In the genomic region with DNA sequence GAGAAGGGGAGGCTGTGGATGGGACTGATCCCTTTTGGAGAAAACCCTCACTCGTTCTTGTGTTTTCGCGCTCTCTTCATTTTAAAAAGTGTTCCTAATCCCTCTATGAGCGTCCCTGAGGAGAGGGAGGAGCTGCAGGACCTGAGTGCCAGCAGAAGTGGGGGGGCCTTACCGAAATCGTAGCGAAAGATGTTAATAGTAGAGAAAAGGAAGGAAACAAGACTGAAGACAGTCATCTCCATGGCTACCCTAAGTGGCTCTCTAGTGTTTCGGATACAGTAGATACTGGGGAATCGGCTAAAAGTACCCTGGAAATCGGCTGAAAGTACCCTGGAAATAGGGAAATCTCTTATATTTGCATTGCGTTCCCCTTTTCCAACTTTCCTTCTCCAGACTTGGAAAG, we compare ENCODE assay signal across 8 cellular contexts. TPM values are rescaled to one million over a fixed set of nuclear protein-coding genes. Genes with fewer than 3 reads are reported as not detected.
DNase-seq lines count a peak whose midpoint lies in the region; ATAC-seq and TF ChIP-seq lines count a peak whose summit lies in the region.

No MANE protein-coding gene starts in this region.

- H2AFZ ChIP-seq in Loucy (ENCODE audit: low read length) = peak overlapping the region; percentile 93

- no peak for DNase-seq in central memory CD8-positive, alpha-beta T cell (ENCODE audit: low spot score in 2 of 2)
- DNase-seq in natural killer cell (no peak), activated gamma-delta T cell treated with Interleukin-2 at 50 U/mL for 16 hours (no peak), NCI-H1105 treated with DMSO at 0.1 percent for 48 hours (lab: John Stamatoyannopoulos, UW) (no peak)
- no peak for DNase-seq in stimulated activated CD4-positive, alpha-beta T cell treated with anti-CD3 and anti-CD28 coated beads, Interleukin-12 subunit alpha, Interleukin-12 subunit beta, amount 100 ng/mL, for 4 hours

- peak overlapping the region; percentile 96 for H3K27ac Mint-ChIP-seq in central memory CD8-positive, alpha-beta T cell (ENCODE audit: low read depth)
- peak overlapping the region; percentile 88 to 97 for H3K27ac Mint-ChIP-seq in natural killer cell

- H3K9me3 ChIP-seq in BLaER1 (no peaks in the 10 kb centered on the region), Loucy (ENCODE audit: insufficient read depth, low read depth, low read length) (no peaks in the 10 kb centered on the region)

- peaks cover 28% of the 10 kb centered on the region for H3K4me1 Mint-ChIP-seq in central memory CD8-positive, alpha-beta T cell
- H3K4me1 Mint-ChIP-seq in natural killer cell = peaks cover 24 to 35% of the 10 kb centered on the region in 2 donors

- H3K4me3 ChIP-seq in BLaER1 = peak overlapping the region; percentile 97
- peak overlapping the region; percentile 88 for H3K4me3 ChIP-seq in Loucy (ENCODE audit: low read length, poor library complexity, severe bottlenecking)

- peak overlapping the region; percentile 93 for H3K4me2 ChIP-seq in BLaER1
- peak overlapping the region; percentile 86 for H3K4me2 ChIP-seq in Loucy (ENCODE audit: low read depth, low read length, poor library complexity, severe bottlenecking)

- no peaks in the 10 kb centered on the region for H3K9me2 ChIP-seq in Loucy (replicated peaks; ENCODE audit: low read depth, low read length)

- peak overlapping the region; percentile 87; the same call in 1 of the 2 replicates for H3K9ac ChIP-seq in BLaER1
- peak overlapping the region; percentile 82 for H3K9ac ChIP-seq in Loucy (ENCODE audit: low read depth, low read length, poor library complexity, severe bottlenecking)

- H3K79me2 ChIP-seq in Loucy (ENCODE audit: insufficient read depth, low read length) = peaks cover 35% of the 10 kb centered on the region

- H3K36me3 Mint-ChIP-seq in central memory CD8-positive, alpha-beta T cell (ENCODE audit: insufficient read depth) = peaks cover 12% of the 10 kb centered on the region
- no peaks in the 10 kb centered on the region for H3K36me3 Mint-ChIP-seq in natural killer cell

- TF ChIP-seq CTCF in Loucy (conservative IDR thresholded peaks at IDR 0.05; ENCODE audit: low read length) (no peak), natural killer cell (IDR thresholded peaks at IDR 0.05) (no peak)

- peak overlapping the region; percentile 94 for H3K4me3 Mint-ChIP-seq in central memory CD8-positive, alpha-beta T cell
- H3K4me3 Mint-ChIP-seq in natural killer cell = peak overlapping the region; percentile 97

- H3K36me3 ChIP-seq in BLaER1 (no peaks in the 10 kb centered on the region), Loucy (ENCODE audit: insufficient read depth, low read length) (no peaks in the 10 kb centered on the region)

- H3K4me1 ChIP-seq in BLaER1 (peaks cover 19% of the 10 kb centered on the region), Loucy (ENCODE audit: insufficient read depth, low read length, poor library complexity, severe bottlenecking) (peaks cover 30% of the 10 kb centered on the region)

- H3K27ac ChIP-seq in BLaER1 = peak overlapping the region; percentile 82; the same call in 1 of the 2 replicates

- H4K20me1 ChIP-seq in BLaER1 (peaks cover 36% of the 10 kb centered on the region), Loucy (ENCODE audit: insufficient read depth, low read length, poor library complexity, severe bottlenecking) (peaks cover 8% of the 10 kb centered on the region)

- intact Hi-C loops in natural killer cell (cut with micrococcal nuclease) = loop anchor here (1.0 to 2.0 kb wide), 3 partner anchors 15 to 101 kb away; partner anchors contain the start of gene TMCC2

- no peaks in the 10 kb centered on the region; the same call in 1 of the 2 replicates for H3K27me3 ChIP-seq in BLaER1
- no peaks in the 10 kb centered on the region for H3K27me3 ChIP-seq in Loucy (ENCODE audit: insufficient read depth, low read length, poor library complexity, severe bottlenecking)

- no peaks in the 10 kb centered on the region for H3F3A ChIP-seq in Loucy (ENCODE audit: low read depth)

- no peaks in the 10 kb centered on the region for H3K27me3 Mint-ChIP-seq in central memory CD8-positive, alpha-beta T cell
- peaks cover 0 to under 1% of the 10 kb centered on the region in 2 donors for H3K27me3 Mint-ChIP-seq in natural killer cell (ENCODE audit: low read depth in 2 of 2)

- H3K9me3 Mint-ChIP-seq in central memory CD8-positive, alpha-beta T cell = no peaks in the 10 kb centered on the region
- no peaks in the 10 kb centered on the region for H3K9me3 Mint-ChIP-seq in natural killer cell

- peak; percentile 24 for ATAC-seq in GM21390 (IDR thresholded peaks at IDR 0.05; ENCODE audit: unreplicated experiment)
- peak; percentile 20 for ATAC-seq in central memory CD8-positive, alpha-beta T cell (replicated peaks; ENCODE audit: extremely low read depth, poor library complexity, severe bottlenecking)
- ATAC-seq in natural killer cell = peak in 2 of 3 donors; percentile 5 to 10

RNA-seq across cellular contexts. Expression of gene DSTYK, which starts 0.3 kb away (rescaled TPM):
- total RNA-seq in natural killer cell = 10 to 100 TPM in 2 of 3 donors, 1 to 10 TPM in 1; 9.9 to 17.5 (median 14.9) TPM

RNA-seq across cellular contexts. Expression of gene TMCC2, which starts 15.9 kb away (rescaled TPM):
- total RNA-seq in natural killer cell = 1 to 10 TPM in 2 of 3 donors, under 1 TPM in 1; 0.93 to 1.5 (median 1.1) TPM
